8 cellular contexts compared by ENCODE assay signal in the genomic region with DNA sequence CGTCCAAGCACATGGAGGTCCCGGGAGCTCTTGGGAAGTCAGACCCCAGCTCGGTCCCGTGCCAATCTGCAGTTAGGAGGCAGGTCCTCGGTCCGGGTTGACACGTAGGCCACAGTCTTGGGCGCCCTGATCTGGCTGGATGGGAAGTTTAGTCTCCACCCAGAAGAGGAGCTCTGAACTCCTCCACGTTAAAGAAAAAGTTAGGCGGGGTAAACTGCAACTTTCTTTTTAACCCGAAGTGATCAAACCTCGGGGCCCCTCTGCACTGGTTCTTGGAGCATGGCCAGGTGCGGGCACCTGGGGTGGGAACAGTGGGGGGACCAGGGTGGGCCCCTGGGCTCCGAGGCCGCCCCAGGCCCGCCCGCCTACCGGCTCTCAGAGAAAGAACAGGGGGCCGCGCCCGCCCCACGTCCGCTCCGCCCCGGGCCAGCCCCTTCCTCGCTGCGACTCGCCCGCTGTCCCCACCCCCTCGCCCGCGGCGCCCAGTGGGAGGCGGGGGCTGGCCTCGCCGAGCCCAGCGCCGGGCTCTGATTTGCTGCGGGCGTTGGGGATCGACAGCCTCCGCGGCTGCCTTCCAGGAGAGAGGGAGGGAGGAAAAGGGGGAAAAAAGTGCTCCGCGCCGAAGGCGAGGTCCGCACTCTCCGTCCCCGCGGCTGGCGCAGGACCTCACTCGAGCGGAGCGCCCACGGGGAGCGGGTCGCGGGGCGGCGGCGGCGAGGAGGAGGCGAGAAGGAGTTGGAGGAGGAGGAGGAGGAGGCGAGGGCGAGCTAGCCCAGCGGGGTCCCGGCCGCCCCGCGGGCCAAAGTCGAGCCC. TPM values are rescaled to one million over a fixed set of nuclear protein-coding genes. Genes with fewer than 3 reads are reported as not detected.
DNase-seq lines count a peak whose midpoint lies in the region; ATAC-seq, FAIRE-seq and TF ChIP-seq lines count a peak whose summit lies in the region.

TSS of gene COL5A1 (plus strand) at position 631 of the 813 bp plus-strand sequence. CDS start 385 bp downstream, outside the sequence.

- peaks cover 14% of the 10 kb centered on the region for H3K27me3 Mint-ChIP-seq in activated CD4-positive, alpha-beta T cell treated with anti-CD3 and anti-CD28 coated beads, Interleukin-2, amount 10 ng/mL, durations not matched to agents 24 days and 14 days

- WGBS in H1 (ENCODE audit: extremely low coverage in 1 of 2, insufficient coverage in 1 of 2, insufficient read length in 1 of 2, insufficient replicate concordance in 2 of 2, low coverage in 1 of 2, low lambda C conversion rate in 2 of 2, missing lambda C conversion rate in 1 of 2), 2 experiments: 3% methylated on average over 42 of the region's 72 CpGs; no CpG with 5 or more reads in 1 of the 2 experiments
- 1 to 3% methylated on average over 48 to 72 of the region's 72 CpGs for WGBS in lung, 2 donors

- POLR2A ChIA-PET in AG04450 (lab: Yijun Ruan, JAX) (interaction anchor here (0.7 to 1.4 kb wide), 7 partner anchors 16 to 1481 kb away, joined by 3 to 9 read pairs (median 3); no protein-coding TSS in a partner anchor), H1 (lab: Charles Lee; ENCODE audit: partially characterized antibody) (interaction anchor here (1.0 kb wide), 2 partner anchors 14 to 19 kb away, joined by 3 read pairs; no protein-coding TSS in a partner anchor)

- CTCF ChIA-PET in AG04450 (lab: Charles Lee) (interaction anchor here (2.1 kb wide), 1 partner anchor 192 kb away, joined by 10 read pairs; no protein-coding TSS in a partner anchor), H1 (lab: Charles Lee; ENCODE audit: partially characterized antibody) (interaction anchor here (1.1 to 1.7 kb wide), 4 partner anchors 15 to 192 kb away, joined by 3 to 7 read pairs (median 6); no protein-coding TSS in a partner anchor)

- H2BK120ac ChIP-seq in H1 (replicated peaks; ENCODE audit: low read depth, low read length): no peak within 1 kb of the TSS

- H3K4me2 ChIP-seq in H1 (ENCODE audit: insufficient read depth in 1 of 2, low read depth in 2 of 2, low read length in 2 of 2): peak within 1 kb of the TSS; percentile 42 to 83

- H2AFZ ChIP-seq in H1 (ENCODE audit: low read length): 0 out of 2 replicates have a peak within 1 kb of the TSS, but pooled peaks have one; percentile 49

- H3K9me3 ChIP-seq in AG04450 (ENCODE audit: control insufficient read depth, insufficient read depth, low read length): no peaks in the 10 kb centered on the region; the same call in 1 of the 2 replicates
- H3K9me3 ChIP-seq in H1 (ENCODE audit: insufficient read depth in 2 of 2, low read depth in 1 of 2, low read length in 1 of 2): no peaks in the 10 kb centered on the region
- H3K9me3 ChIP-seq in lung (ENCODE audit: control insufficient read depth in 2 of 2, insufficient read depth in 1 of 2, low read length in 1 of 2): no peaks in the 10 kb centered on the region

- H2BK12ac ChIP-seq in H1 (ENCODE audit: low read depth, low read length): no peak within 1 kb of the TSS

- H3K56ac ChIP-seq in H1 (replicated peaks; ENCODE audit: insufficient read length, low read depth, low read length): no peak within 1 kb of the TSS

- no peak within 1 kb of the TSS for H3K14ac ChIP-seq in H1 (ENCODE audit: insufficient read length)

- peak within 1 kb of the TSS; percentile 91 for H3K27ac ChIP-seq in AG04450 (ENCODE audit: low read depth, low read length)
- no peak within 1 kb of the TSS for H3K27ac ChIP-seq in H1 (ENCODE audit: low read depth, low read length)
- H3K27ac ChIP-seq in lung (ENCODE audit: low read depth in 1 of 2, low read length in 1 of 2): peak within 1 kb of the TSS; percentile 60 to 72

- H3K9ac ChIP-seq in H1 (replicated peaks in 1 of 4; ENCODE audit: extremely low read depth in 1 of 4, low read depth in 3 of 4, low read length in 3 of 4): peak within 1 kb of the TSS in 1 of 4 experiments; percentile 15; a peak in 2 of 7 replicates

- peaks cover 0 to 4% of the 10 kb centered on the region in 2 experiments for H4K20me1 ChIP-seq in H1 (replicated peaks in 1 of 2; ENCODE audit: control insufficient read depth in 1 of 2, insufficient read depth in 2 of 2, low read length in 2 of 2)

- ATAC-seq in lung (ENCODE audit: insufficient read depth, low FRiP score) (peak; percentile 82), GM18858 (IDR thresholded peaks at IDR 0.05; ENCODE audit: unreplicated experiment) (no peak), GM21367 (IDR thresholded peaks at IDR 0.05; ENCODE audit: unreplicated experiment) (no peak)

- peaks cover 0 to 33% (median 15%) of the 10 kb centered on the region in 4 experiments; a peak in 6 of 7 replicates for H3K4me1 ChIP-seq in H1 (replicated peaks in 1 of 4; ENCODE audit: control insufficient read depth in 3 of 4, insufficient read depth in 4 of 4, low read length in 3 of 4)
- H3K4me1 ChIP-seq in lung (ENCODE audit: control insufficient read depth in 2 of 2, insufficient read depth in 2 of 2, low read length in 2 of 2): peaks cover 0 to 2% of the 10 kb centered on the region in 2 donors

- peak within 1 kb of the TSS; percentile 31; the same call in 1 of the 2 replicates for H4K8ac ChIP-seq in H1 (ENCODE audit: extremely low read depth, insufficient read depth, low read length)

- H3K79me1 ChIP-seq in H1 (ENCODE audit: low read depth, low read length): no peaks in the 10 kb centered on the region; the same call in 1 of the 2 replicates

- H3K4me1 Mint-ChIP-seq in activated CD4-positive, alpha-beta T cell treated with anti-CD3 and anti-CD28 coated beads, Interleukin-2, amount 10 ng/mL, durations not matched to agents 24 days and 14 days: no peaks in the 10 kb centered on the region

- no peak within 1 kb of the TSS for H3K23ac ChIP-seq in H1 (ENCODE audit: insufficient read length)

- H3K27me3 ChIP-seq in AG04450 (ENCODE audit: control insufficient read depth, insufficient read depth, low read length) (no peaks in the 10 kb centered on the region), H1 (replicated peaks in 1 of 4; ENCODE audit: control insufficient read depth in 3 of 4, extremely low read depth in 1 of 4, insufficient read depth in 3 of 4, low read length in 3 of 4) (peaks cover 0 to 10% (median 7%) of the 10 kb centered on the region in 4 experiments; a peak in 5 of 7 replicates), lung (ENCODE audit: control insufficient read depth, insufficient read depth) (no peaks in the 10 kb centered on the region)

- H2AK5ac ChIP-seq in H1 (ENCODE audit: low read depth, low read length): no peak within 1 kb of the TSS

- peak within 1 kb of the TSS; percentile 29 for H4K5ac ChIP-seq in H1 (ENCODE audit: insufficient read length, low read depth, low read length)

- no peaks in the 10 kb centered on the region for H3K79me2 ChIP-seq in H1 (ENCODE audit: control insufficient read depth in 1 of 2, insufficient read depth in 2 of 2, low read length in 2 of 2)

- H3K23me2 ChIP-seq in H1 (ENCODE audit: low read depth, low read length): no peaks in the 10 kb centered on the region; the same call in 1 of the 2 replicates

- DNase-seq in AG04450 (ENCODE audit: low read depth, low spot score) (peak; percentile 74), HuH-7.5 (ENCODE audit: low spot score) (peak; percentile 46), H1 (ENCODE audit: low read depth in 1 of 2, low spot score in 2 of 2) (peak in 1 of 2 experiments; percentile 92), lung (ENCODE audit: low spot score) (peak; percentile 84)
- peak; percentile 66 for DNase-seq in activated CD4-positive, alpha-beta T cell treated with anti-CD3 and anti-CD28 coated beads, Interleukin-2, amount 10 ng/mL, durations not matched to agents 24 days and 14 days
- DNase-seq in stimulated activated CD4-positive, alpha-beta T cell treated with anti-CD3 and anti-CD28 coated beads, Interleukin-4, amount 100 ng/mL, for 24 hours: peak; percentile 28

- H3K36me3 Mint-ChIP-seq in activated CD4-positive, alpha-beta T cell treated with anti-CD3 and anti-CD28 coated beads, Interleukin-2, amount 10 ng/mL, durations not matched to agents 24 days and 14 days (ENCODE audit: low read depth): no peaks in the 10 kb centered on the region

- intact Hi-C loops in activated CD4-positive, alpha-beta T cell treated with anti-CD3 and anti-CD28 coated beads, Interleukin-2, amount 10 ng/mL, durations not matched to agents 24 days and 14 days (cut with micrococcal nuclease): no loop called here

- no peak within 1 kb of the TSS for H3K4me3 Mint-ChIP-seq in activated CD4-positive, alpha-beta T cell treated with anti-CD3 and anti-CD28 coated beads, Interleukin-2, amount 10 ng/mL, durations not matched to agents 24 days and 14 days

- TF ChIP-seq POLR2A in H1 (IDR thresholded peaks at IDR 0.05; ENCODE audit: control extremely low read depth in 1 of 2, low read depth in 2 of 2, low read length in 2 of 2): no peak

- no peak within 1 kb of the TSS for H4K91ac ChIP-seq in H1 (replicated peaks; ENCODE audit: insufficient read length, low read length)

- FAIRE-seq in H1 (lab: Jason Lieb, UNC): peak; percentile 7

- no peak within 1 kb of the TSS for H3K27ac Mint-ChIP-seq in activated CD4-positive, alpha-beta T cell treated with anti-CD3 and anti-CD28 coated beads, Interleukin-2, amount 10 ng/mL, durations not matched to agents 24 days and 14 days

- H3K36me3 ChIP-seq in H1 (ENCODE audit: control insufficient read depth in 2 of 4, insufficient read depth in 4 of 4, low read length in 3 of 4) (no peaks in the 10 kb centered on the region), lung (ENCODE audit: control insufficient read depth in 2 of 2, insufficient read depth in 2 of 2, low read length in 2 of 2) (no peaks in the 10 kb centered on the region)

- peak within 1 kb of the TSS; percentile 60 for H3K18ac ChIP-seq in H1 (ENCODE audit: extremely low read depth, low read length)

- no peak for TF ChIP-seq RAD21 in H1 (IDR thresholded peaks at IDR 0.05 in 1 of 2, conservative IDR thresholded peaks at IDR 0.05 in 1 of 2; ENCODE audit: low read depth in 2 of 2, low read length in 2 of 2)

- no peak; the same call in 1 of the 2 replicates for TF ChIP-seq CTCF in AG04450 (IDR thresholded peaks at IDR 0.05; ENCODE audit: low read depth, low read length)
- TF ChIP-seq CTCF in H1 (IDR thresholded peaks at IDR 0.05; ENCODE audit: control extremely low read depth in 1 of 3, insufficient read depth in 1 of 3, low read depth in 1 of 3, low read length in 3 of 3): no peak
- TF ChIP-seq CTCF in lung (IDR thresholded peaks at IDR 0.05; ENCODE audit: control extremely low read depth, extremely low read depth): no peak

- no peak within 1 kb of the TSS for H2BK20ac ChIP-seq in H1 (ENCODE audit: low read length)

- H3K4me3 ChIP-seq in AG04450 (ENCODE audit: low read depth, low read length) (peak within 1 kb of the TSS; percentile 85), H1 (ENCODE audit: extremely low read depth in 1 of 4, insufficient read depth in 2 of 4, low read depth in 3 of 4, low read length in 4 of 4) (peak within 1 kb of the TSS; percentile 56 to 82 (median 62)), lung (peak within 1 kb of the TSS; percentile 46)

- H3K9me3 Mint-ChIP-seq in activated CD4-positive, alpha-beta T cell treated with anti-CD3 and anti-CD28 coated beads, Interleukin-2, amount 10 ng/mL, durations not matched to agents 24 days and 14 days: no peaks in the 10 kb centered on the region

- no peak within 1 kb of the TSS for H2BK15ac ChIP-seq in H1 (ENCODE audit: low read length)

- 0 out of 2 replicates have a peak within 1 kb of the TSS, but pooled peaks have one; percentile 35 for H2BK5ac ChIP-seq in H1 (ENCODE audit: low read depth, low read length)

- H3K4ac ChIP-seq in H1 (replicated peaks; ENCODE audit: insufficient read length, low read depth, low read length): peak within 1 kb of the TSS; percentile 32

- no peak for TF ChIP-seq EP300 in H1 (IDR thresholded peaks at IDR 0.05; ENCODE audit: borderline replicate concordance in 1 of 2, low read depth in 2 of 2, low read length in 2 of 2)

RNA-seq across cellular contexts. Expression of gene COL5A1, which starts in this region (rescaled TPM):
- polyA plus RNA-seq in AG04450 (2011; rRNA removed) (73.3 and 91.7 TPM in 2 replicates), H1 (2011; rRNA removed) (3.8 and 6.2 TPM in 2 replicates), lung (10 to 100 TPM; 12.2 to 34.1 TPM)
- polyA minus RNA-seq in AG04450 (2011; rRNA and poly(A)+ RNA removed): 87.1 and 99.8 TPM in 2 replicates
- total RNA-seq in activated CD4-positive, alpha-beta T cell treated with anti-CD3 and anti-CD28 coated beads, Interleukin-2, amount 10 ng/mL, durations not matched to agents 24 days and 14 days: not detected in 2 replicates
- total RNA-seq in H1 (2021; fragmentation: NEBNext Ultra II Directional; extraction: Animal tissue kit (Norgen Biotek cat#: 25700)): 10.5 and 12.0 TPM in 2 replicates
- polyA plus RNA-seq in H1 (2011; cell fraction: cytosol; rRNA removed): 4.1 TPM
- polyA plus RNA-seq in H1 (2011; cell fraction: nucleus; rRNA removed): 39.3 TPM
- polyA plus RNA-seq in H1 (2012, experiment 1 of 2): 8.9 to 12.1 TPM (median 11.0 TPM) in 4 replicates
- polyA plus RNA-seq in H1 (2012, experiment 2 of 2): 6.1 TPM
- 11.8 TPM for polyA plus RNA-seq in H1 (2013, experiment 1 of 2)
- 9.6 TPM for polyA plus RNA-seq in H1 (2013, experiment 2 of 2)
- 4.7 and 5.2 TPM in 2 replicates for polyA minus RNA-seq in H1 (2011; rRNA and poly(A)+ RNA removed)
- polyA minus RNA-seq in H1 (2011; cell fraction: cytosol; rRNA and poly(A)+ RNA removed): 6.1 TPM
- 12.3 TPM for polyA minus RNA-seq in H1 (2011; cell fraction: nucleus; rRNA and poly(A)+ RNA removed)
- 100 to 1,000 TPM in 1 of 2 donors, 10 to 100 TPM in 1; 96.6 to 169 TPM for total RNA-seq in lung

Comparison
In these comparisons a context has a peak if more than half of its experiments do, and no peak if none do; other contexts are left out.
1. RNA of gene COL5A1 (total RNA-seq): 96.6 to 169 TPM in lung and 10.5 to 12.0 TPM in H1; not detected in activated CD4-positive, alpha-beta T cell treated with anti-CD3 and anti-CD28 coated beads, Interleukin-2, amount 10 ng/mL, durations not matched to agents 24 days and 14 days; every median in the first group is over 10 times any median in the second.
2. Peak in DNase-seq in activated CD4-positive, alpha-beta T cell treated with anti-CD3 and anti-CD28 coated beads, Interleukin-2, amount 10 ng/mL, durations not matched to agents 24 days and 14 days; RNA of the gene not detected or under 1 TPM.
3. Peak in every context shown above with its lines, with median percentiles within 50 percentile points of each other: H3K4me3 ChIP-seq.